Comparison of ENCODE assay signal across 1 cellular context in the genomic region with DNA sequence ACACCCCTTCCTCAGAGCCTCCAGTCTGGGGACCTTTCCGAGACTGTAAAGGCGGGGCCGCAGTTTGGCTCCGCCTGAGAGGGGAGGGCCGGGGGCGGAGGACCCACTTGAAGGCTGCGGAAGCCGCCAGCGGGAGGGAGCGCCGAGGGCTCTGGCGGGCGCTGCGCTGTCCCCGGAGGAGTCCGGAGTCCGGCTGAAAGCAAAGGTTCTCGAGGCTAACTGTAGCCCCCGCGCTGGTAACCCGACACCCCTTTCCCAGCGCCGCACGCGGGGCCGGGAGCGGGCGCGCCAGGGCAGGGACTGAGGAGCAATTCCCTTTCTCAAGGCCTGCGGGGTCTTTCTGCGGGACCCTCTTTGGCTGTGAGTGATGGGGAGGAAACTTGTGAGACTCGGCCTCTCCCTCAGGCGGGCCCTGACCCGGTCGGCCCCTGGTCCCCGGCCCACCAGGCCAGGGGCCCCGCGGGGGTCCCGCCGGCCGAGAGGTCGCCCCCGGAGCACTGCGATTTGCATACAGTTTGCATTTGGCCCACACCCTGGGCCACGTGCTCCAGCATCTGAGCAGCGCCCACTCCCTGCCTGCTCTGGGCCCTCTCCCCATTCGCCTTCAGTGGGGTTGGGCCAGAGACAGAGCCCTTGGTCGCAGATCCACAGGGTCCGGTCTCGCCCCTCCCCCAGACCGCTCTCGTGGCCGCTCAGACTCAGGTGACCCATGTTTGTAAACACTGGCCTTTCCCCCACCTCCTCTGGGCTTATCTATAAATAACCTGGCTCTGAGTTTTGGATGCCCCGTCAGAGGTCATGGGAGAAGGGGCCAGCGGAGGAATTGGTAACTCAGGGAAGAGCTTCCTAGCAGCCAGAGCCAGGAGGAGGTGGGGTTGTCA.
TF ChIP-seq lines count a peak whose summit lies in the region.

No MANE protein-coding gene starts in this region.

TF ChIP-seq in HEK293, 187 proteins besides CTCF, POLR2A, EP300 and RAD21 (continued from another document):
- 0 out of 2 replicates have a peak, but pooled peaks have one; percentile 20 for TF ChIP-seq ZBTB7A (tag by site-specific recombination; IDR thresholded peaks at IDR 0.05; ENCODE audit: low read depth)
- 0 out of 2 replicates have a peak, but pooled peaks have one; percentile 18 for TF ChIP-seq ZNF629 (tag by site-specific recombination; IDR thresholded peaks at IDR 0.05)
- TF ChIP-seq ZNF341 (tag by site-specific recombination; IDR thresholded peaks at IDR 0.05; ENCODE audit: low read depth) = peak; percentile 10
- TF ChIP-seq ZNF792 (tag by site-specific recombination; IDR thresholded peaks at IDR 0.05) = 0 out of 2 replicates have a peak, but pooled peaks have one; percentile 50
- 0 out of 2 replicates have a peak, but pooled peaks have one; percentile 12 for TF ChIP-seq KLF8 (tag by site-specific recombination; IDR thresholded peaks at IDR 0.05)
- peak; percentile 84 for TF ChIP-seq ZBTB17 (tag by site-specific recombination; IDR thresholded peaks at IDR 0.05)
- TF ChIP-seq, protein P1, sequence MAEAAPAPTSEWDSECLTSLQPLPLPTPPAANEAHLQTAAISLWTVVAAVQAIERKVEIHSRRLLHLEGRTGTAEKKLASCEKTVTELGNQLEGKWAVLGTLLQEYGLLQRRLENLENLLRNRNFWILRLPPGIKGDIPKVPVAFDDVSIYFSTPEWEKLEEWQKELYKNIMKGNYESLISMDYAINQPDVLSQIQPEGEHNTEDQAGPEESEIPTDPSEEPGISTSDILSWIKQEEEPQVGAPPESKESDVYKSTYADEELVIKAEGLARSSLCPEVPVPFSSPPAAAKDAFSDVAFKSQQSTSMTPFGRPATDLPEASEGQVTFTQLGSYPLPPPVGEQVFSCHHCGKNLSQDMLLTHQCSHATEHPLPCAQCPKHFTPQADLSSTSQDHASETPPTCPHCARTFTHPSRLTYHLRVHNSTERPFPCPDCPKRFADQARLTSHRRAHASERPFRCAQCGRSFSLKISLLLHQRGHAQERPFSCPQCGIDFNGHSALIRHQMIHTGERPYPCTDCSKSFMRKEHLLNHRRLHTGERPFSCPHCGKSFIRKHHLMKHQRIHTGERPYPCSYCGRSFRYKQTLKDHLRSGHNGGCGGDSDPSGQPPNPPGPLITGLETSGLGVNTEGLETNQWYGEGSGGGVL (tag by site-specific recombination; IDR thresholded peaks at IDR 0.05) = peak; percentile 28; the same call in 1 of the 2 replicates
- TF ChIP-seq GLI2 (tag by site-specific recombination; IDR thresholded peaks at IDR 0.05; ENCODE audit: borderline replicate concordance, low read depth) = no peak
- peak; percentile 75 for TF ChIP-seq ZFHX2 (tag by site-specific recombination; conservative IDR thresholded peaks at IDR 0.05)
- TF ChIP-seq ZNF76 (tag by site-specific recombination; IDR thresholded peaks at IDR 0.05; ENCODE audit: borderline replicate concordance, low read depth) = peak; percentile 66; the same call in 1 of the 2 replicates
- peak; percentile 67 for TF ChIP-seq IKZF3 (tag by site-specific recombination; IDR thresholded peaks at IDR 0.05)
- no peak for TF ChIP-seq ZNF596 (tag by site-specific recombination; IDR thresholded peaks at IDR 0.05)
- TF ChIP-seq, protein P2, sequence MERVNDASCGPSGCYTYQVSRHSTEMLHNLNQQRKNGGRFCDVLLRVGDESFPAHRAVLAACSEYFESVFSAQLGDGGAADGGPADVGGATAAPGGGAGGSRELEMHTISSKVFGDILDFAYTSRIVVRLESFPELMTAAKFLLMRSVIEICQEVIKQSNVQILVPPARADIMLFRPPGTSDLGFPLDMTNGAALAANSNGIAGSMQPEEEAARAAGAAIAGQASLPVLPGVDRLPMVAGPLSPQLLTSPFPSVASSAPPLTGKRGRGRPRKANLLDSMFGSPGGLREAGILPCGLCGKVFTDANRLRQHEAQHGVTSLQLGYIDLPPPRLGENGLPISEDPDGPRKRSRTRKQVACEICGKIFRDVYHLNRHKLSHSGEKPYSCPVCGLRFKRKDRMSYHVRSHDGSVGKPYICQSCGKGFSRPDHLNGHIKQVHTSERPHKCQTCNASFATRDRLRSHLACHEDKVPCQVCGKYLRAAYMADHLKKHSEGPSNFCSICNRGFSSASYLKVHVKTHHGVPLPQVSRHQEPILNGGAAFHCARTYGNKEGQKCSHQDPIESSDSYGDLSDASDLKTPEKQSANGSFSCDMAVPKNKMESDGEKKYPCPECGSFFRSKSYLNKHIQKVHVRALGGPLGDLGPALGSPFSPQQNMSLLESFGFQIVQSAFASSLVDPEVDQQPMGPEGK (tag by site-specific recombination; IDR thresholded peaks at IDR 0.05) = peak; percentile 90
- TF ChIP-seq, protein P3, sequence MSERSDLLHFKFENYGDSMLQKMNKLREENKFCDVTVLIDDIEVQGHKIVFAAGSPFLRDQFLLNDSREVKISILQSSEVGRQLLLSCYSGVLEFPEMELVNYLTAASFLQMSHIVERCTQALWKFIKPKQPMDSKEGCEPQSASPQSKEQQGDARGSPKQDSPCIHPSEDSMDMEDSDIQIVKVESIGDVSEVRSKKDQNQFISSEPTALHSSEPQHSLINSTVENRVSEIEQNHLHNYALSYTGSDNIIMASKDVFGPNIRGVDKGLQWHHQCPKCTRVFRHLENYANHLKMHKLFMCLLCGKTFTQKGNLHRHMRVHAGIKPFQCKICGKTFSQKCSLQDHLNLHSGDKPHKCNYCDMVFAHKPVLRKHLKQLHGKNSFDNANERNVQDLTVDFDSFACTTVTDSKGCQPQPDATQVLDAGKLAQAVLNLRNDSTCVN (tag by site-specific recombination; optimal IDR thresholded peaks at IDR 0.05) = peak; percentile 86
- peak; percentile 88 for TF ChIP-seq ZBTB8A (tag by site-specific recombination; IDR thresholded peaks at IDR 0.05)
- TF ChIP-seq GLIS1 (tag by site-specific recombination; IDR thresholded peaks at IDR 0.05) = peak; percentile 82
- TF ChIP-seq, protein P4, sequence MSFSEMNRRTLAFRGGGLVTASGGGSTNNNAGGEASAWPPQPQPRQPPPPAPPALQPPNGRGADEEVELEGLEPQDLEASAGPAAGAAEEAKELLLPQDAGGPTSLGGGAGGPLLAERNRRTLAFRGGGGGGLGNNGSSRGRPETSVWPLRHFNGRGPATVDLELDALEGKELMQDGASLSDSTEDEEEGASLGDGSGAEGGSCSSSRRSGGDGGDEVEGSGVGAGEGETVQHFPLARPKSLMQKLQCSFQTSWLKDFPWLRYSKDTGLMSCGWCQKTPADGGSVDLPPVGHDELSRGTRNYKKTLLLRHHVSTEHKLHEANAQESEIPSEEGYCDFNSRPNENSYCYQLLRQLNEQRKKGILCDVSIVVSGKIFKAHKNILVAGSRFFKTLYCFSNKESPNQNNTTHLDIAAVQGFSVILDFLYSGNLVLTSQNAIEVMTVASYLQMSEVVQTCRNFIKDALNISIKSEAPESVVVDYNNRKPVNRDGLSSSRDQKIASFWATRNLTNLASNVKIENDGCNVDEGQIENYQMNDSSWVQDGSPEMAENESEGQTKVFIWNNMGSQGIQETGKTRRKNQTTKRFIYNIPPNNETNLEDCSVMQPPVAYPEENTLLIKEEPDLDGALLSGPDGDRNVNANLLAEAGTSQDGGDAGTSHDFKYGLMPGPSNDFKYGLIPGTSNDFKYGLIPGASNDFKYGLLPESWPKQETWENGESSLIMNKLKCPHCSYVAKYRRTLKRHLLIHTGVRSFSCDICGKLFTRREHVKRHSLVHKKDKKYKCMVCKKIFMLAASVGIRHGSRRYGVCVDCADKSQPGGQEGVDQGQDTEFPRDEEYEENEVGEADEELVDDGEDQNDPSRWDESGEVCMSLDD (tag by site-specific recombination; IDR thresholded peaks at IDR 0.05) = no peak
- peak; percentile 59; the same call in 1 of the 2 replicates for TF ChIP-seq BCL11A (tag by site-specific recombination; IDR thresholded peaks at IDR 0.05; ENCODE audit: low read depth)
- peak; percentile 99 for TF ChIP-seq ZBTB48 (tag by site-specific recombination; IDR thresholded peaks at IDR 0.05)
- TF ChIP-seq ZNF501 (tag by site-specific recombination; IDR thresholded peaks at IDR 0.05) = peak; percentile 48; the same call in 1 of the 2 replicates
- peak; percentile 24 for TF ChIP-seq KLF9 (tag by site-specific recombination; IDR thresholded peaks at IDR 0.05; ENCODE audit: low read depth)
- no peak for TF ChIP-seq ZNF10 (tag by site-specific recombination; IDR thresholded peaks at IDR 0.05)
- TF ChIP-seq KLF10 (tag by site-specific recombination; IDR thresholded peaks at IDR 0.05) = peak; percentile 37; the same call in 1 of the 2 replicates
- no peak for TF ChIP-seq ZNF433 (tag by site-specific recombination; IDR thresholded peaks at IDR 0.05; ENCODE audit: low read depth)
- no peak for TF ChIP-seq YY1 (tag by site-specific recombination; IDR thresholded peaks at IDR 0.05)
- peak; percentile 44 for TF ChIP-seq SP7 (tag by site-specific recombination; IDR thresholded peaks at IDR 0.05)
- peak; percentile 57 for TF ChIP-seq ZBTB20 (tag by site-specific recombination; IDR thresholded peaks at IDR 0.05)
- TF ChIP-seq SP2 (tag by site-specific recombination; IDR thresholded peaks at IDR 0.05) = peak; percentile 75
- no peak for TF ChIP-seq WT1 (tag by site-specific recombination; IDR thresholded peaks at IDR 0.05)
- no peak for TF ChIP-seq ZNF169 (tag by site-specific recombination; IDR thresholded peaks at IDR 0.05)
- TF ChIP-seq, protein P5, sequence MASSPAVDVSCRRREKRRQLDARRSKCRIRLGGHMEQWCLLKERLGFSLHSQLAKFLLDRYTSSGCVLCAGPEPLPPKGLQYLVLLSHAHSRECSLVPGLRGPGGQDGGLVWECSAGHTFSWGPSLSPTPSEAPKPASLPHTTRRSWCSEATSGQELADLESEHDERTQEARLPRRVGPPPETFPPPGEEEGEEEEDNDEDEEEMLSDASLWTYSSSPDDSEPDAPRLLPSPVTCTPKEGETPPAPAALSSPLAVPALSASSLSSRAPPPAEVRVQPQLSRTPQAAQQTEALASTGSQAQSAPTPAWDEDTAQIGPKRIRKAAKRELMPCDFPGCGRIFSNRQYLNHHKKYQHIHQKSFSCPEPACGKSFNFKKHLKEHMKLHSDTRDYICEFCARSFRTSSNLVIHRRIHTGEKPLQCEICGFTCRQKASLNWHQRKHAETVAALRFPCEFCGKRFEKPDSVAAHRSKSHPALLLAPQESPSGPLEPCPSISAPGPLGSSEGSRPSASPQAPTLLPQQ (tag by site-specific recombination; IDR thresholded peaks at IDR 0.05) = peak; percentile 46; the same call in 1 of the 2 replicates
- TF ChIP-seq, protein P6, sequence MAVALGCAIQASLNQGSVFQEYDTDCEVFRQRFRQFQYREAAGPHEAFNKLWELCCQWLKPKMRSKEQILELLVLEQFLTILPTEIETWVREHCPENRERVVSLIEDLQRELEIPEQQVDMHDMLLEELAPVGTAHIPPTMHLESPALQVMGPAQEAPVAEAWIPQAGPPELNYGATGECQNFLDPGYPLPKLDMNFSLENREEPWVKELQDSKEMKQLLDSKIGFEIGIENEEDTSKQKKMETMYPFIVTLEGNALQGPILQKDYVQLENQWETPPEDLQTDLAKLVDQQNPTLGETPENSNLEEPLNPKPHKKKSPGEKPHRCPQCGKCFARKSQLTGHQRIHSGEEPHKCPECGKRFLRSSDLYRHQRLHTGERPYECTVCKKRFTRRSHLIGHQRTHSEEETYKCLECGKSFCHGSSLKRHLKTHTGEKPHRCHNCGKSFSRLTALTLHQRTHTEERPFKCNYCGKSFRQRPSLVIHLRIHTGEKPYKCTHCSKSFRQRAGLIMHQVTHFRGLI (tag by site-specific recombination; IDR thresholded peaks at IDR 0.05) = 0 out of 2 replicates have a peak, but pooled peaks have one; percentile 40
- TF ChIP-seq, protein P7, sequence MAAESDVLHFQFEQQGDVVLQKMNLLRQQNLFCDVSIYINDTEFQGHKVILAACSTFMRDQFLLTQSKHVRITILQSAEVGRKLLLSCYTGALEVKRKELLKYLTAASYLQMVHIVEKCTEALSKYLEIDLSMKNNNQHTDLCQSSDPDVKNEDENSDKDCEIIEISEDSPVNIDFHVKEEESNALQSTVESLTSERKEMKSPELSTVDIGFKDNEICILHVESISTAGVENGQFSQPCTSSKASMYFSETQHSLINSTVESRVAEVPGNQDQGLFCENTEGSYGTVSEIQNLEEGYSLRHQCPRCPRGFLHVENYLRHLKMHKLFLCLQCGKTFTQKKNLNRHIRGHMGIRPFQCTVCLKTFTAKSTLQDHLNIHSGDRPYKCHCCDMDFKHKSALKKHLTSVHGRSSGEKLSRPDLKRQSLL (tag by site-specific recombination; IDR thresholded peaks at IDR 0.05) = peak; percentile 74
- TF ChIP-seq ZNF843 (tag by site-specific recombination; IDR thresholded peaks at IDR 0.05) = no peak
- peak; percentile 26 for TF ChIP-seq EGR2 (tag by site-specific recombination; IDR thresholded peaks at IDR 0.05; ENCODE audit: low read depth)
- peak; percentile 91 for TF ChIP-seq ZIC2 (tag by site-specific recombination; IDR thresholded peaks at IDR 0.05)
